31 cellular contexts compared by ENCODE assay signal in the genomic region with DNA sequence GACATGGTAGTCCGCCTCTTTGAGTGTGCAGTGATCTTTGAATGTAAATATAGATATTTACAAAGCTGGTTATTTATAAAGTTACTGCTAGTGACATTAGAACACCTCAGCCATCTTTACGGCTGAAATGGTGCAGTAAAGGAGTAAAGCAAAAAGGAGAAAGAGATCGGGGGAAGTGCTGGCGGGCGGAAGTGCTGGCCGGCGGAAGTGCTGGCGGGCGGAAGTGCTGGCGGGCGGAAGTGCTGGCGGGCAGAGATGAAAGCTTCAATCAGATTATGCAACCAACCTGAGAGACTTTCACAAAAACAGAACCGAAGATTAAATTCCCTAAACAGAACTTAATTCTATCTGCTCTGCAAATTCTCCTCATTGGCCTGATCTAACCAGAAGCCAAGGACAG. TPM values are rescaled to one million over a fixed set of nuclear protein-coding genes. Genes with fewer than 3 reads are reported as not detected.
"Had no signal": no experiment of that assay in that cellular context is flagged by ENCODE, and none has a peak within 500 bp of the region (broad histone marks: within the 10 kb centered on the region; RNA-seq: fewer than 3 reads in every experiment).

No MANE protein-coding gene starts in this region.

- DNase-seq: activated CD4-positive, alpha-beta memory T cell treated with anti-CD3 and anti-CD28 coated beads, Interleukin-2, amount 10 ng/mL, durations not matched to agents 7 days and 5 days; activated CD4-positive, alpha-beta T cell treated with anti-CD3 and anti-CD28 coated beads, Interleukin-2, amount 10 ng/mL, durations not matched to agents 24 days and 14 days; activated CD4-positive, CD25-positive, alpha-beta regulatory T cell treated with anti-CD3 and anti-CD28 coated beads, Interleukin-2, amount 50 U/mL, for 72 hours; activated gamma-delta T cell treated with Interleukin-2 at 50 U/mL for 16 hours; activated T-cell treated with anti-CD3 and anti-CD28 coated beads, Interleukin-2, amount 50 U/mL, for 4 hours; central memory CD4-positive, alpha-beta T cell; islet precursor cell; left ventricle myocardium inferior; mesendoderm; natural killer cell; stimulated activated CD4-positive, alpha-beta T cell treated with anti-CD3 and anti-CD28 coated beads, Interleukin-1b, Interleukin-23, amount 100 ng/mL, for 48 hours; stimulated activated CD4-positive, alpha-beta T cell treated with anti-CD3 and anti-CD28 coated beads, Interleukin-4, amount 100 ng/mL, for 4 hours; stimulated activated CD8-positive, alpha-beta memory T cell treated with anti-CD3 and anti-CD28 coated beads, Interleukin-4, amount 100 ng/mL, for 48 hours; stimulated activated naive CD8-positive, alpha-beta T cell treated with anti-CD3 and anti-CD28 coated beads, Interleukin-15, amount 100 ng/mL, for 72 hours; substantia nigra; uterus had no signal

- ATAC-seq: activated naive CD4-positive, alpha-beta T cell treated with anti-CD3 and anti-CD28 coated beads, Interleukin-2, amount 50 U/mL, for 72 hours; activated T-cell treated with anti-CD3 and anti-CD28 coated beads, Interleukin-2, amount 50 U/mL, for 4 hours; activated T-helper 17 cell treated with anti-CD3 and anti-CD28 coated beads, Interleukin-2, amount 50 U/mL, for 72 hours; gastroesophageal sphincter; natural killer cell; stimulated activated memory B cell treated with anti-CD40 and anti-IgM and Interleukin-4, amounts not matched to agents 10 μg/mL and 1 μg/mL and 100 μg/mL, for 72 hours; stimulated activated naive CD8-positive, alpha-beta T cell treated with anti-CD3 and anti-CD28 coated beads, Interleukin-15, amount 100 ng/mL, for 72 hours had no signal

RNA-seq across cellular contexts. Expression of a gene that starts 1.4 kb away (rescaled TPM):
- total RNA-seq: activated CD4-positive, alpha-beta memory T cell treated with anti-CD3 and anti-CD28 coated beads, Interleukin-2, amount 10 ng/mL, durations not matched to agents 7 days and 5 days; activated CD4-positive, alpha-beta T cell treated with anti-CD3 and anti-CD28 coated beads, Interleukin-2, amount 10 ng/mL, durations not matched to agents 24 days and 14 days; activated naive CD4-positive, alpha-beta T cell treated with anti-CD3 and anti-CD28 coated beads, Interleukin-2, amount 50 U/mL, for 72 hours; activated T-cell treated with anti-CD3 and anti-CD28 coated beads, Interleukin-2, amount 50 U/mL, for 4 hours; activated T-helper 17 cell treated with anti-CD3 and anti-CD28 coated beads, Interleukin-2, amount 50 U/mL, for 72 hours; breast epithelium; endothelial cell of umbilical vein; fibroblast of lung; fibroblast of villous mesenchyme; gastroesophageal sphincter; hepatocyte; left ventricle myocardium inferior; lung; mononuclear cell; natural killer cell; omental fat pad; pulmonary artery endothelial cell; right atrium auricular region; smooth muscle cell; uterus had no signal

RNA-seq across cellular contexts. Expression of a gene that starts 16.3 kb away (rescaled TPM):
- total RNA-seq: activated CD4-positive, alpha-beta memory T cell treated with anti-CD3 and anti-CD28 coated beads, Interleukin-2, amount 10 ng/mL, durations not matched to agents 7 days and 5 days; activated CD4-positive, alpha-beta T cell treated with anti-CD3 and anti-CD28 coated beads, Interleukin-2, amount 10 ng/mL, durations not matched to agents 24 days and 14 days; activated naive CD4-positive, alpha-beta T cell treated with anti-CD3 and anti-CD28 coated beads, Interleukin-2, amount 50 U/mL, for 72 hours; activated T-cell treated with anti-CD3 and anti-CD28 coated beads, Interleukin-2, amount 50 U/mL, for 4 hours; activated T-helper 17 cell treated with anti-CD3 and anti-CD28 coated beads, Interleukin-2, amount 50 U/mL, for 72 hours; breast epithelium; endothelial cell of umbilical vein; fibroblast of lung; fibroblast of villous mesenchyme; gastroesophageal sphincter; hepatocyte; left ventricle myocardium inferior; lung; mononuclear cell; natural killer cell; omental fat pad; pulmonary artery endothelial cell; right atrium auricular region; smooth muscle cell; uterus had no signal

RNA-seq across cellular contexts. Expression of a gene that starts 31.6 kb away (rescaled TPM):
- total RNA-seq: endothelial cell of umbilical vein, hepatocyte, smooth muscle cell had no signal
